Comparison of ENCODE assay signal across 8 cellular contexts in the genomic region with DNA sequence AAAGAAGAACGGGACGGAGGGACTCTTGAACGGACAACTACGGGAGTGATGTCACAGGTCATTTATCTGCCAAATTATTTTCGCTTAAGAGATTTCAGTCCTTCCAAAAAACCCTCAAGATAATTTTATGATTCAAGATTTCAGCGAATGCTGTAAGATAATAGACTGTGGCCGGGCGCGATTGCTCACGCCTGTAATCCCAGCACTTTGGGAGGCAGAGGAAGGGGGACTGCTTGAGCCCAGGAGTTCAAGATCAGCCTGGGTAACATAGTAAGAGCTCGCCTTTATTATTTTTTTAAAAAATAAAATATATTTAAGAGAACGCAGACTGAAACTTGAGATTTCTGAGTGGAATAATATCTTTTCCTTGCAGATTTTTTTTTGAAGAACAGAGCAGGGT. TPM values are rescaled to one million over a fixed set of nuclear protein-coding genes. Genes with fewer than 3 reads are reported as not detected.
DNase-seq lines count a peak whose midpoint lies in the region; ATAC-seq, FAIRE-seq and TF ChIP-seq lines count a peak whose summit lies in the region.

No MANE protein-coding gene starts in this region.

- H3K9ac ChIP-seq in PC-3 (ENCODE audit: low read length) = peak overlapping the region; percentile 97
- H3K9ac ChIP-seq in endothelial cell of umbilical vein (replicated peaks; ENCODE audit: extremely low read depth, insufficient read depth, low read length) = peak overlapping the region; percentile 85

- TF ChIP-seq CTCF in PC-3 (conservative IDR thresholded peaks at IDR 0.05; ENCODE audit: low read depth, low read length) (no peak), endothelial cell of umbilical vein (IDR thresholded peaks at IDR 0.05; ENCODE audit: extremely low read depth in 1 of 2, insufficient read depth in 1 of 2, low read depth in 1 of 2, low read length in 2 of 2) (no peak), neural crest cell (conservative IDR thresholded peaks at IDR 0.05) (no peak)

- H3K4me1 ChIP-seq in HAP-1 = peaks cover 4% of the 10 kb centered on the region
- H3K4me1 ChIP-seq in PC-3 (ENCODE audit: insufficient read depth, low read length) = peaks cover 11% of the 10 kb centered on the region
- peaks cover 11% of the 10 kb centered on the region for H3K4me1 ChIP-seq in endothelial cell of umbilical vein (ENCODE audit: control insufficient read depth, extremely low read depth, insufficient read depth, low read length)

- peaks cover 14% of the 10 kb centered on the region for H3K4me1 Mint-ChIP-seq in neural crest cell

- CTCF ChIA-PET in PC-3 (lab: Charles Lee) = no interaction called here
- CTCF ChIA-PET in endothelial cell of umbilical vein (lab: Charles Lee) = interaction anchor here (1.0 kb wide), 1 partner anchor 16 kb away, joined by 7 read pairs; no protein-coding TSS in a partner anchor

- H3F3A ChIP-seq in PC-3 (ENCODE audit: low read length, unreplicated experiment) = no peaks in the 10 kb centered on the region

- peak overlapping the region; percentile 88 for H2AFZ ChIP-seq in PC-3 (ENCODE audit: low read length)
- H2AFZ ChIP-seq in endothelial cell of umbilical vein (ENCODE audit: low read depth, low read length) = peak overlapping the region; percentile 92

- H3K79me2 ChIP-seq in PC-3 (ENCODE audit: low read length) = peaks cover 33% of the 10 kb centered on the region
- peaks cover 14% of the 10 kb centered on the region for H3K79me2 ChIP-seq in endothelial cell of umbilical vein (ENCODE audit: control insufficient read depth, insufficient read depth, low read length)

- H3K9me3 ChIP-seq in HAP-1 (no peaks in the 10 kb centered on the region), PC-3 (ENCODE audit: low read length) (no peaks in the 10 kb centered on the region), endothelial cell of umbilical vein (replicated peaks; ENCODE audit: control insufficient read depth, insufficient read depth, low read length) (no peaks in the 10 kb centered on the region)

- no peaks in the 10 kb centered on the region for H3K9me1 ChIP-seq in endothelial cell of umbilical vein (replicated peaks; ENCODE audit: control insufficient read depth, extremely low read depth, insufficient read depth, low read length)

- H3K36me3 Mint-ChIP-seq in neural crest cell (ENCODE audit: low read depth) = peaks cover 5% of the 10 kb centered on the region

- no peak for FAIRE-seq in endothelial cell of umbilical vein (lab: Jason Lieb, UNC)

- H4K20me1 ChIP-seq in PC-3 (ENCODE audit: low read length) (no peaks in the 10 kb centered on the region), endothelial cell of umbilical vein (replicated peaks; ENCODE audit: control insufficient read depth, extremely low read depth, insufficient read depth, low read length) (no peaks in the 10 kb centered on the region)

- H3K4me2 ChIP-seq in PC-3 (ENCODE audit: low read length) (peak overlapping the region; percentile 88), endothelial cell of umbilical vein (ENCODE audit: insufficient read depth, low read length) (peak overlapping the region; percentile 98)

- peaks cover 6% of the 10 kb centered on the region for H3K27me3 Mint-ChIP-seq in neural crest cell (ENCODE audit: low read depth)

- H3K27ac ChIP-seq in PC-3 (ENCODE audit: low read length) (peak overlapping the region; percentile 59), endothelial cell of umbilical vein (ENCODE audit: insufficient read depth, low read depth, low read length) (peak overlapping the region; percentile 78)

- no TSS peak for BruUV-seq in PC-3 (replicated peaks; lab: Mats Ljungman, UMichigan)
- BruUV-seq in endothelial cell of umbilical vein (replicated peaks; lab: Mats Ljungman, UMichigan) = no TSS peak

- peak; percentile 29 for DNase-seq in Daoy (ENCODE audit: low read depth)
- DNase-seq in HAP-1 (ENCODE audit: low spot score in 2 of 2) = no peak
- DNase-seq in PC-3 = peak; percentile 20
- DNase-seq in endothelial cell of umbilical vein (ENCODE audit: low read depth, low spot score) = peak; percentile 15
- DNase-seq in neural crest cell (ENCODE audit: low read depth, low spot score) = no peak
- no peak for DNase-seq in pons (ENCODE audit: low spot score)
- no peak for DNase-seq in stimulated activated CD4-positive, alpha-beta T cell treated with anti-CD3 and anti-CD28 coated beads, Interleukin-15, amount 100 ng/mL, for 24 hours
- no peak for DNase-seq in amygdala (lab: John Stamatoyannopoulos, UW)

- H3K27me3 ChIP-seq in HAP-1 (ENCODE audit: low read depth) (no peaks in the 10 kb centered on the region), PC-3 (ENCODE audit: low read length) (no peaks in the 10 kb centered on the region), endothelial cell of umbilical vein (ENCODE audit: control insufficient read depth in 2 of 2, insufficient read depth in 2 of 2, low read length in 2 of 2) (no peaks in the 10 kb centered on the region)

- POLR2A ChIA-PET in PC-3 (lab: Charles Lee; ENCODE audit: unreplicated experiment) (no interaction called here), endothelial cell of umbilical vein (lab: Charles Lee) (interaction anchor here (0.9 to 1.5 kb wide), 3 partner anchors 16 to 19 kb away, joined by 3 to 6 read pairs (median 3); no protein-coding TSS in a partner anchor)

- intact Hi-C loops in PC-3 (cut with micrococcal nuclease) (no loop called here), endothelial cell of umbilical vein (cut with micrococcal nuclease) (no loop called here)

- no peaks in the 10 kb centered on the region for H3K9me2 ChIP-seq in PC-3 (replicated peaks; ENCODE audit: low read length)

- no peak for TF ChIP-seq POLR2A in endothelial cell of umbilical vein (IDR thresholded peaks at IDR 0.05; ENCODE audit: low read depth, low read length)

- dilution Hi-C loops in endothelial cell of umbilical vein (cut with MboI; ENCODE audit: extremely low pct_ligation_motif_present, low sequenced_read_pairs) = no loop called here

- H3K36me3 ChIP-seq in HAP-1 (replicated peaks) (no peaks in the 10 kb centered on the region), PC-3 (ENCODE audit: low read depth, low read length) (no peaks in the 10 kb centered on the region), endothelial cell of umbilical vein (ENCODE audit: control insufficient read depth in 2 of 2, extremely low read depth in 1 of 2, insufficient read depth in 2 of 2, low read length in 2 of 2) (peaks cover 0 to 2% of the 10 kb centered on the region in 2 experiments)

- no peak overlapping the region for H3K27ac Mint-ChIP-seq in neural crest cell (ENCODE audit: unreplicated experiment)

- H3K4me3 Mint-ChIP-seq in neural crest cell = peak overlapping the region; percentile 89

- H3K4me3 ChIP-seq in HAP-1 (peak overlapping the region; percentile 82), PC-3 (ENCODE audit: low read length) (peak overlapping the region; percentile 91), endothelial cell of umbilical vein (replicated peaks in 1 of 3; ENCODE audit: insufficient read depth in 1 of 3, low read depth in 1 of 3, low read length in 3 of 3) (peak overlapping the region; percentile 33 to 96 (median 87))

- no peaks in the 10 kb centered on the region for H3K9me3 Mint-ChIP-seq in neural crest cell

- in situ Hi-C loops in HAP-1 (cut with MboI; ENCODE audit: low sequenced_read_pairs) = no loop called here

- ATAC-seq in PC-3 = peak; percentile 47

RNA-seq across cellular contexts. Expression of a gene that starts 0.6 kb away (rescaled TPM):
- 24.1 and 27.1 TPM in 2 replicates for total RNA-seq in Daoy (2014; rRNA removed; shearing (Covaris generic))
- total RNA-seq in PC-3 (2014; rRNA removed) = 10.3 and 20.2 TPM in 2 replicates
- 15.8 and 16.4 TPM in 2 replicates for total RNA-seq in endothelial cell of umbilical vein
- 8.7 and 10.5 TPM in 2 replicates for polyA plus RNA-seq in endothelial cell of umbilical vein
- 14.2 and 16.3 TPM in 2 replicates for polyA plus RNA-seq in endothelial cell of umbilical vein (2011; cell fraction: cytosol; rRNA removed)
- 6.8 and 8.1 TPM in 2 replicates for polyA plus RNA-seq in endothelial cell of umbilical vein (2011; cell fraction: nucleus; rRNA removed)
- polyA plus RNA-seq in endothelial cell of umbilical vein (2012) = 18.6 and 21.2 TPM in 2 replicates
- 8.5 and 9.1 TPM in 2 replicates for polyA minus RNA-seq in endothelial cell of umbilical vein
- 15.8 TPM for polyA minus RNA-seq in endothelial cell of umbilical vein (2011; cell fraction: cytosol; rRNA and poly(A)+ RNA removed)
- 1.9 and 4.3 TPM in 2 replicates for polyA minus RNA-seq in endothelial cell of umbilical vein (2011; cell fraction: nucleus; rRNA and poly(A)+ RNA removed)
- 8.7 and 9.9 TPM in 2 replicates for total RNA-seq in neural crest cell

RNA-seq across cellular contexts. Expression of a gene that starts 5.9 kb away (rescaled TPM):
- total RNA-seq in Daoy (2014; rRNA removed; shearing (Covaris generic)) = 67.2 and 82.4 TPM in 2 replicates
- total RNA-seq in PC-3 (2014; rRNA removed) = 21.2 and 24.1 TPM in 2 replicates
- total RNA-seq in endothelial cell of umbilical vein = 29.3 and 31.3 TPM in 2 replicates
- polyA plus RNA-seq in endothelial cell of umbilical vein = 4.0 and 5.9 TPM in 2 replicates
- 12.8 TPM in 2 replicates for polyA plus RNA-seq in endothelial cell of umbilical vein (2011; cell fraction: cytosol; rRNA removed)
- polyA plus RNA-seq in endothelial cell of umbilical vein (2011; cell fraction: nucleus; rRNA removed) = 27.1 and 38.2 TPM in 2 replicates
- 22.7 and 31.6 TPM in 2 replicates for polyA plus RNA-seq in endothelial cell of umbilical vein (2012)
- polyA minus RNA-seq in endothelial cell of umbilical vein = 10.8 and 11.6 TPM in 2 replicates
- polyA minus RNA-seq in endothelial cell of umbilical vein (2011; cell fraction: cytosol; rRNA and poly(A)+ RNA removed) = 11.1 TPM
- polyA minus RNA-seq in endothelial cell of umbilical vein (2011; cell fraction: nucleus; rRNA and poly(A)+ RNA removed) = 14.8 and 20.9 TPM in 2 replicates
- 29.5 and 31.7 TPM in 2 replicates for total RNA-seq in neural crest cell

RNA-seq across cellular contexts. Expression of a gene that starts 25.9 kb away (rescaled TPM):
- 32.3 and 34.4 TPM in 2 replicates for total RNA-seq in Daoy (2014; rRNA removed; shearing (Covaris generic))
- 16.4 and 21.0 TPM in 2 replicates for total RNA-seq in PC-3 (2014; rRNA removed)
- 21.5 and 23.0 TPM in 2 replicates for total RNA-seq in endothelial cell of umbilical vein
- polyA plus RNA-seq in endothelial cell of umbilical vein = 2.9 and 3.8 TPM in 2 replicates
- 3.3 and 3.7 TPM in 2 replicates for polyA plus RNA-seq in endothelial cell of umbilical vein (2011; cell fraction: cytosol; rRNA removed)
- 14.0 and 14.1 TPM in 2 replicates for polyA plus RNA-seq in endothelial cell of umbilical vein (2011; cell fraction: nucleus; rRNA removed)
- polyA plus RNA-seq in endothelial cell of umbilical vein (2012) = 14.9 and 17.1 TPM in 2 replicates
- polyA minus RNA-seq in endothelial cell of umbilical vein = 24.3 and 25.9 TPM in 2 replicates
- 10.9 TPM for polyA minus RNA-seq in endothelial cell of umbilical vein (2011; cell fraction: cytosol; rRNA and poly(A)+ RNA removed)
- 31.2 and 54.0 TPM in 2 replicates for polyA minus RNA-seq in endothelial cell of umbilical vein (2011; cell fraction: nucleus; rRNA and poly(A)+ RNA removed)
- total RNA-seq in neural crest cell = 21.2 and 24.5 TPM in 2 replicates

RNA-seq across cellular contexts. Expression of a gene that starts 54.9 kb away (rescaled TPM):
- total RNA-seq in Daoy (2014; rRNA removed; shearing (Covaris generic)) = 487 and 555 TPM in 2 replicates
- total RNA-seq in PC-3 (2014; rRNA removed) (228 and 244 TPM in 2 replicates), endothelial cell of umbilical vein (212 and 213 TPM in 2 replicates), neural crest cell (308 and 323 TPM in 2 replicates)
- 65.1 and 102 TPM in 2 replicates for polyA plus RNA-seq in endothelial cell of umbilical vein
- 146 and 166 TPM in 2 replicates for polyA plus RNA-seq in endothelial cell of umbilical vein (2011; cell fraction: cytosol; rRNA removed)
- 109 and 142 TPM in 2 replicates for polyA plus RNA-seq in endothelial cell of umbilical vein (2011; cell fraction: nucleus; rRNA removed)
- 279 and 365 TPM in 2 replicates for polyA plus RNA-seq in endothelial cell of umbilical vein (2012)
- polyA minus RNA-seq in endothelial cell of umbilical vein = 76.1 and 89.5 TPM in 2 replicates
- 145 TPM for polyA minus RNA-seq in endothelial cell of umbilical vein (2011; cell fraction: cytosol; rRNA and poly(A)+ RNA removed)
- 52.2 and 62.6 TPM in 2 replicates for polyA minus RNA-seq in endothelial cell of umbilical vein (2011; cell fraction: nucleus; rRNA and poly(A)+ RNA removed)

Comparison
In these comparisons a context has a peak if more than half of its experiments do, and no peak if none do; other contexts are left out.
1. DNase-seq: peak in Daoy (single experiment), PC-3 (single experiment) and endothelial cell of umbilical vein (single experiment); none in HAP-1 (0 of 2), neural crest cell (single experiment), pons (single experiment), stimulated activated CD4-positive, alpha-beta T cell treated with anti-CD3 and anti-CD28 coated beads, Interleukin-15, amount 100 ng/mL, for 24 hours (single experiment) and amygdala (0 of 56).
2. Peak in every context shown above with its lines, with median percentiles within 50 percentile points of each other: H3K4me3 ChIP-seq.